In the genomic region with DNA sequence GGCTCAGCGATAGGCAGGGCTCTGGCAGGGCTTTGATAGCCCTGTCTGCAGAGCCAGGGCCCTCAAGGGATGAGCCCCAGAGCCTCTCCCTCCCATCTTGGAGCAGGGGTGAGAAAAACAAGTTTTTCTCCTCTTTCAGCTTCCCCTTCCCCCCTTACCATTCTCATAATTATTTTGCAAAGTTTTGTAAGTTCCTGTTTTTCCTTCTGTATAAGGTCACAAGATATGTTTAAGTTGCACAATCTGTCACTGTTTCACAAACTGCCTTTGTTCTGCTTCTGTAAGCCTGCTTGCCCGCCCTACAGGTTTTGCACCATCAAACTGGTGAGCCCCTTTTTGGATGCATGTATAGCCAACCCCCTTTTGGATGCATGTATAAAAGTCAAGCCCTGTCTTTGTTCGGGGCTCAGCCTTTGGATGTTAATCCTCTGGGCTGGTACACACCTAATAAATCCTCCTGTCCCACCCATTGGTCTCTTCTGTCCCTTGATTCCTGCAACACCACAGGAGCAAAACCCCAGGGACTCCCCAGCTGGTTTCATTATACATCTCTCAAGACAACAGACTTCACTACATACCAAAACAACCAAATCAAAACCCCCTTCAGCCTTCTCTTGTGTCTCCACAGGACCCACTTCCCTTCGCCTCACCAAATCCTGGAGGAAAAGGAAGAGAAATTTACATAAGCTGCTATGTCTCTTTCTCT, we compare ENCODE assay signal across 1 cellular context.
A peak's percentile ranks its signal among the peaks of the same experiment; 100 is the strongest.
TF ChIP-seq lines count a peak whose summit lies in the region.

No MANE protein-coding gene starts in this region.

TF ChIP-seq in HepG2, 621 proteins besides CTCF, POLR2A, EP300 and RAD21:
- no peak for TF ChIP-seq ZKSCAN8 (CRISPR knock-in tag; IDR thresholded peaks at IDR 0.05; ENCODE audit: borderline replicate concordance)
- TF ChIP-seq SETDB1 (CRISPR knock-in tag; IDR thresholded peaks at IDR 0.05; ENCODE audit: borderline replicate concordance), result peak; percentile 74; the same call in 1 of the 2 replicates
- TF ChIP-seq, protein P1, sequence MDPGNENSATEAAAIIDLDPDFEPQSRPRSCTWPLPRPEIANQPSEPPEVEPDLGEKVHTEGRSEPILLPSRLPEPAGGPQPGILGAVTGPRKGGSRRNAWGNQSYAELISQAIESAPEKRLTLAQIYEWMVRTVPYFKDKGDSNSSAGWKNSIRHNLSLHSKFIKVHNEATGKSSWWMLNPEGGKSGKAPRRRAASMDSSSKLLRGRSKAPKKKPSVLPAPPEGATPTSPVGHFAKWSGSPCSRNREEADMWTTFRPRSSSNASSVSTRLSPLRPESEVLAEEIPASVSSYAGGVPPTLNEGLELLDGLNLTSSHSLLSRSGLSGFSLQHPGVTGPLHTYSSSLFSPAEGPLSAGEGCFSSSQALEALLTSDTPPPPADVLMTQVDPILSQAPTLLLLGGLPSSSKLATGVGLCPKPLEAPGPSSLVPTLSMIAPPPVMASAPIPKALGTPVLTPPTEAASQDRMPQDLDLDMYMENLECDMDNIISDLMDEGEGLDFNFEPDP (CRISPR knock-in tag; conservative IDR thresholded peaks at IDR 0.05), result no peak
- no peak for TF ChIP-seq ZNF317 (CRISPR knock-in tag; IDR thresholded peaks at IDR 0.05)
- TF ChIP-seq CEBPB (IDR thresholded peaks at IDR 0.05; ENCODE audit: borderline replicate concordance, low read depth, low read length), result peak; percentile 71
- TF ChIP-seq ZSCAN25 (CRISPR knock-in tag; IDR thresholded peaks at IDR 0.05), result no peak
- TF ChIP-seq, protein P2, sequence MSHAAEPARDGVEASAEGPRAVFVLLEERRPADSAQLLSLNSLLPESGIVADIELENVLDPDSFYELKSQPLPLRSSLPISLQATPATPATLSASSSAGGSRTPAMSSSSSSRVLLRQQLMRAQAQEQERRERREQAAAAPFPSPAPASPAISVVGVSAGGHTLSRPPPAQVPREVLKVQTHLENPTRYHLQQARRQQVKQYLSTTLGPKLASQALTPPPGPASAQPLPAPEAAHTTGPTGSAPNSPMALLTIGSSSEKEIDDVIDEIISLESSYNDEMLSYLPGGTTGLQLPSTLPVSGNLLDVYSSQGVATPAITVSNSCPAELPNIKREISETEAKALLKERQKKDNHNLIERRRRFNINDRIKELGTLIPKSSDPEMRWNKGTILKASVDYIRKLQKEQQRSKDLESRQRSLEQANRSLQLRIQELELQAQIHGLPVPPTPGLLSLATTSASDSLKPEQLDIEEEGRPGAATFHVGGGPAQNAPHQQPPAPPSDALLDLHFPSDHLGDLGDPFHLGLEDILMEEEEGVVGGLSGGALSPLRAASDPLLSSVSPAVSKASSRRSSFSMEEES (CRISPR knock-in tag; IDR thresholded peaks at IDR 0.05), result peak; percentile 53
- no peak for TF ChIP-seq KAT2B (IDR thresholded peaks at IDR 0.05; ENCODE audit: borderline replicate concordance, low read depth, low read length)
- TF ChIP-seq, protein P3, sequence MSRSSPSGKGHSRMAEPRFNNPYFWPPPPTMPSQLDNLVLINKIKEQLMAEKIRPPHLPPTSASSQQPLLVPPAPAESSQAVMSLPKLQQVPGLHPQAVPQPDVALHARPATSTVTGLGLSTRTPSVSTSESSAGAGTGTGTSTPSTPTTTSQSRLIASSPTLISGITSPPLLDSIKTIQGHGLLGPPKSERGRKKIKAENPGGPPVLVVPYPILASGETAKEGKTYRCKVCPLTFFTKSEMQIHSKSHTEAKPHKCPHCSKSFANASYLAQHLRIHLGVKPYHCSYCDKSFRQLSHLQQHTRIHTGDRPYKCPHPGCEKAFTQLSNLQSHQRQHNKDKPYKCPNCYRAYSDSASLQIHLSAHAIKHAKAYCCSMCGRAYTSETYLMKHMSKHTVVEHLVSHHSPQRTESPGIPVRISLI (CRISPR knock-in tag; IDR thresholded peaks at IDR 0.05; ENCODE audit: borderline replicate concordance), result no peak
- no peak for TF ChIP-seq NFRKB (IDR thresholded peaks at IDR 0.05)
- TF ChIP-seq, protein P4, sequence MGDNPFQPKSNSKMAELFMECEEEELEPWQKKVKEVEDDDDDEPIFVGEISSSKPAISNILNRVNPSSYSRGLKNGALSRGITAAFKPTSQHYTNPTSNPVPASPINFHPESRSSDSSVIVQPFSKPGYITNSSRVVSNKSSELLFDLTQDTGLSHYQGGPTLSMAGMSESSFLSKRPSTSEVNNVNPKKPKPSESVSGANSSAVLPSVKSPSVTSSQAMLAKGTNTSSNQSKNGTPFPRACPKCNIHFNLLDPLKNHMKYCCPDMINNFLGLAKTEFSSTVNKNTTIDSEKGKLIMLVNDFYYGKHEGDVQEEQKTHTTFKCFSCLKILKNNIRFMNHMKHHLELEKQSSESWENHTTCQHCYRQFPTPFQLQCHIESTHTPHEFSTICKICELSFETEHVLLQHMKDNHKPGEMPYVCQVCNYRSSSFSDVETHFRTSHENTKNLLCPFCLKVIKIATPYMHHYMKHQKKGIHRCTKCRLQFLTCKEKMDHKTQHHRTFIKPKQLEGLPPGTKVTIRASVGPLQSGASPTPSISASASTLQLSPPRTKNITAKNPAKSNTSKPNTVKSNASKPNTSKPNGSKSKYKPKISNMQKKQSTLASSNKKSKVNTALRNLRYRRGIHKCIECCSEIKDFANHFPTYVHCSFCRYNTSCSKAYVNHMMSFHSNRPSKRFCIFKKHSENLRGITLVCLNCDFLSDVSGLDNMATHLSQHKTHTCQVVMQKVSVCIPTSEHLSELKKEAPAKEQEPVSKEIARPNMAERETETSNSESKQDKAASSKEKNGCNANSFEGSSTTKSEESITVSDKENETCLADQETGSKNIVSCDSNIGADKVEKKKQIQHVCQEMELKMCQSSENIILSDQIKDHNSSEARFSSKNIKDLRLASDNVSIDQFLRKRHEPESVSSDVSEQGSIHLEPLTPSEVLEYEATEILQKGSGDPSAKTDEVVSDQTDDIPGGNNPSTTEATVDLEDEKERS (CRISPR knock-in tag; IDR thresholded peaks at IDR 0.05), result peak; percentile 28; the same call in 1 of the 2 replicates
- no peak for TF ChIP-seq SOX13 (IDR thresholded peaks at IDR 0.05)
- peak in 1 of 2 experiments; percentile 42; a peak in 1 of 4 replicates for TF ChIP-seq SOX13 (CRISPR knock-in tag; conservative IDR thresholded peaks at IDR 0.05 in 1 of 2, IDR thresholded peaks at IDR 0.05 in 1 of 2)
- no peak for TF ChIP-seq BRCA1 (CRISPR knock-in tag; IDR thresholded peaks at IDR 0.05)
- TF ChIP-seq ARNT2 (CRISPR knock-in tag; IDR thresholded peaks at IDR 0.05; ENCODE audit: low read depth), result no peak
- no peak for TF ChIP-seq SOX6 (IDR thresholded peaks at IDR 0.05)
- 0 out of 2 replicates have a peak, but pooled peaks have one; percentile 16 for TF ChIP-seq SOX6 (CRISPR knock-in tag; IDR thresholded peaks at IDR 0.05)
- TF ChIP-seq, protein P5, sequence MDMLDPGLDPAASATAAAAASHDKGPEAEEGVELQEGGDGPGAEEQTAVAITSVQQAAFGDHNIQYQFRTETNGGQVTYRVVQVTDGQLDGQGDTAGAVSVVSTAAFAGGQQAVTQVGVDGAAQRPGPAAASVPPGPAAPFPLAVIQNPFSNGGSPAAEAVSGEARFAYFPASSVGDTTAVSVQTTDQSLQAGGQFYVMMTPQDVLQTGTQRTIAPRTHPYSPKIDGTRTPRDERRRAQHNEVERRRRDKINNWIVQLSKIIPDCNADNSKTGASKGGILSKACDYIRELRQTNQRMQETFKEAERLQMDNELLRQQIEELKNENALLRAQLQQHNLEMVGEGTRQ (IDR thresholded peaks at IDR 0.05; ENCODE audit: low read depth, low read length), result no peak
- TF ChIP-seq, protein P5 (CRISPR knock-in tag; IDR thresholded peaks at IDR 0.05; ENCODE audit: borderline replicate concordance), result no peak
- TF ChIP-seq PHF21A (CRISPR knock-in tag; IDR thresholded peaks at IDR 0.05), result no peak
- no peak for TF ChIP-seq ERF (CRISPR knock-in tag; IDR thresholded peaks at IDR 0.05)
- TF ChIP-seq TRIM24 (CRISPR knock-in tag; IDR thresholded peaks at IDR 0.05), result 0 out of 2 replicates have a peak, but pooled peaks have one; percentile 65
